Comparison of ENCODE assay signal across 35 cellular contexts in genomic region chr7:69489533-69489932, GRCh38.
"Had no signal": no experiment of that assay in that cellular context is flagged by ENCODE, and none has a peak within 500 bp of the region (broad histone marks: within the 10 kb centered on the region; RNA-seq: fewer than 3 reads in every experiment).

No MANE protein-coding gene starts in this region.

- H3K9ac ChIP-seq: KMS-11 had no signal

- H3K27ac ChIP-seq: KMS-11 had no signal

- DNase-seq: Karpas-422, Kasumi-1, MG63, MM.1S, MV-4-11, NCI-H1048, NCI-H1092, NCI-H1092 treated with DMSO at 0.1 percent for 48 hours, NCI-H1105, NCI-H1105 treated with DMSO at 0.1 percent for 48 hours, NCI-H1417, NCI-H1417 treated with DMSO at 0.1 percent for 48 hours, NCI-H1436, NCI-H1436 treated with DMSO at 0.1 percent for 48 hours, NCI-H146, NCI-H1694, NCI-H1694 treated with DMSO at 0.1 percent for 48 hours, NCI-H187, NCI-H187 treated with DMSO at 0.1 percent for 48 hours, NCI-H1930, NCI-H2029, NCI-H2029 treated with DMSO at 0.1 percent for 48 hours, NCI-H2081, NCI-H2081 treated with DMSO at 0.1 percent for 48 hours, NCI-H2107, NCI-H2171, NCI-H2171 treated with DMSO at 0.1 percent for 48 hours, NCI-H2227 treated with DMSO at 0.1 percent for 48 hours, NCI-H226, NCI-H345, NCI-H446, NCI-H446 treated with DMSO at 0.1 percent for 48 hours, NCI-H510A, NCI-H510A treated with DMSO at 0.1 percent for 48 hours had no signal

- H3K4me2 ChIP-seq: KMS-11 had no signal

- H3K27me3 ChIP-seq: MG63 had no signal

- H3K4me3 ChIP-seq: MG63 had no signal

- H3K36me3 ChIP-seq: MG63 had no signal

- H3K9me3 ChIP-seq: MG63 had no signal
